ENCODE assay signal across 19 cellular contexts in genomic region chrX:110216027-110216426, GRCh38.
"Had no signal": no experiment of that assay in that cellular context is flagged by ENCODE, and none has a peak within 500 bp of the region (broad histone marks: within the 10 kb centered on the region; RNA-seq: fewer than 3 reads in every experiment).

No MANE protein-coding gene starts in this region.

- H3K27ac ChIP-seq: coronary artery, gastrocnemius medialis, testis had no signal

- H3K4me3 ChIP-seq: coronary artery, gastrocnemius medialis, testis had no signal

- H3K9me3 ChIP-seq: gastrocnemius medialis, testis had no signal

- ATAC-seq: activated naive CD8-positive, alpha-beta T cell treated with anti-CD3 and anti-CD28 coated beads, Interleukin-2, amount 50 U/mL, for 24 hours; activated T-cell treated with anti-CD3 and anti-CD28 coated beads, Interleukin-2, amount 50 U/mL, for 4 hours; gastrocnemius medialis; left lobe of liver; sciatic nerve; stimulated activated memory B cell treated with anti-CD40 and anti-IgM and Interleukin-4, amounts not matched to agents 10 μg/mL and 1 μg/mL and 100 μg/mL, for 72 hours had no signal

- H3K27me3 ChIP-seq: gastrocnemius medialis, testis had no signal

- FAIRE-seq: endometrium had no signal

- H3K4me3 Mint-ChIP-seq: activated naive CD4-positive, alpha-beta T cell treated with anti-CD3 and anti-CD28 coated beads, Interleukin-2, amount 10 ng/mL, durations not matched to agents 7 days and 5 days; activated naive CD8-positive, alpha-beta T cell treated with anti-CD3 and anti-CD28 coated beads, Interleukin-2, amount 50 U/mL, for 24 hours; activated T-cell treated with anti-CD3 and anti-CD28 coated beads, Interleukin-2, amount 50 U/mL, for 4 hours; central memory CD8-positive, alpha-beta T cell; neural crest cell; stimulated activated memory B cell treated with anti-CD40 and anti-IgM and Interleukin-4, amounts not matched to agents 10 μg/mL and 1 μg/mL and 100 μg/mL, for 72 hours; T-helper 1 cell treated with Interleukin-12 subunit alpha and Interleukin-12 subunit beta and Interleukin-4 antibody, amounts not matched to agents 30 μg/mL and 1 μg/mL, for 36 hours; type B pancreatic cell had no signal

- H3K27ac Mint-ChIP-seq: activated naive CD4-positive, alpha-beta T cell treated with anti-CD3 and anti-CD28 coated beads, Interleukin-2, amount 10 ng/mL, durations not matched to agents 7 days and 5 days; activated naive CD8-positive, alpha-beta T cell treated with anti-CD3 and anti-CD28 coated beads, Interleukin-2, amount 50 U/mL, for 24 hours; stimulated activated memory B cell treated with anti-CD40 and anti-IgM and Interleukin-4, amounts not matched to agents 10 μg/mL and 1 μg/mL and 100 μg/mL, for 72 hours; T-helper 1 cell treated with Interleukin-12 subunit alpha and Interleukin-12 subunit beta and Interleukin-4 antibody, amounts not matched to agents 30 μg/mL and 1 μg/mL, for 36 hours; type B pancreatic cell had no signal

- H3K4me1 ChIP-seq: gastrocnemius medialis, testis had no signal

- H3K36me3 ChIP-seq: gastrocnemius medialis had no signal

- H3K9me3 Mint-ChIP-seq: activated naive CD4-positive, alpha-beta T cell treated with anti-CD3 and anti-CD28 coated beads, Interleukin-2, amount 10 ng/mL, durations not matched to agents 7 days and 5 days; activated naive CD8-positive, alpha-beta T cell treated with anti-CD3 and anti-CD28 coated beads, Interleukin-2, amount 50 U/mL, for 24 hours; activated T-cell treated with anti-CD3 and anti-CD28 coated beads, Interleukin-2, amount 50 U/mL, for 4 hours; central memory CD8-positive, alpha-beta T cell; stimulated activated memory B cell treated with anti-CD40 and anti-IgM and Interleukin-4, amounts not matched to agents 10 μg/mL and 1 μg/mL and 100 μg/mL, for 72 hours; T-helper 1 cell treated with Interleukin-12 subunit alpha and Interleukin-12 subunit beta and Interleukin-4 antibody, amounts not matched to agents 30 μg/mL and 1 μg/mL, for 36 hours; type B pancreatic cell had no signal

- H3K27me3 Mint-ChIP-seq: activated naive CD4-positive, alpha-beta T cell treated with anti-CD3 and anti-CD28 coated beads, Interleukin-2, amount 10 ng/mL, durations not matched to agents 7 days and 5 days; activated naive CD8-positive, alpha-beta T cell treated with anti-CD3 and anti-CD28 coated beads, Interleukin-2, amount 50 U/mL, for 24 hours; central memory CD8-positive, alpha-beta T cell; stimulated activated memory B cell treated with anti-CD40 and anti-IgM and Interleukin-4, amounts not matched to agents 10 μg/mL and 1 μg/mL and 100 μg/mL, for 72 hours; type B pancreatic cell had no signal

- DNase-seq: activated CD4-positive, alpha-beta T cell treated with anti-CD3 and anti-CD28 coated beads, Interleukin-2, amount 50 U/mL, for 1 hour; activated CD4-positive, CD25-positive, alpha-beta regulatory T cell treated with anti-CD3 and anti-CD28 coated beads, Interleukin-2, amount 50 U/mL, for 72 hours; activated CD8-positive, alpha-beta memory T cell treated with anti-CD3 and anti-CD28 coated beads, Interleukin-2, amount 50 U/mL, for 4 hours; activated naive CD4-positive, alpha-beta T cell treated with anti-CD3 and anti-CD28 coated beads, Interleukin-2, amount 10 ng/mL, durations not matched to agents 7 days and 5 days; activated naive CD8-positive, alpha-beta T cell treated with anti-CD3 and anti-CD28 coated beads, Interleukin-2, amount 50 U/mL, for 24 hours; activated T-cell treated with anti-CD3 and anti-CD28 coated beads, Interleukin-2, amount 50 U/mL, for 4 hours; anterior cingulate cortex; gastrocnemius medialis; stimulated activated CD4-positive, alpha-beta T cell treated with anti-CD3 and anti-CD28 coated beads, Interleukin-4, amount 100 ng/mL, for 4 hours; testis had no signal
